In genomic region chr2:105747997-105748396, GRCh38 we compare ENCODE assay signal across 13 cellular contexts. TPM values are rescaled to one million over a fixed set of nuclear protein-coding genes. Genes with fewer than 3 reads are reported as not detected.
DNase-seq lines count a peak whose midpoint lies in the region; ATAC-seq, FAIRE-seq and TF ChIP-seq lines count a peak whose summit lies in the region.
"Had no signal": no experiment of that assay in that cellular context is flagged by ENCODE, and none has a peak within 500 bp of the region (broad histone marks: within the 10 kb centered on the region; RNA-seq: fewer than 3 reads in every experiment).

No MANE protein-coding gene starts in this region.

- no peak for FAIRE-seq in RCC 7860 (lab: Jason Lieb, UNC)

- no peak overlapping the region for H3K4me3 ChIP-seq in neutrophil (ENCODE audit: low read depth in 1 of 2, low read length in 1 of 2)

- peaks cover 64 to 68% of the 10 kb centered on the region in 2 donors for H3K4me1 Mint-ChIP-seq in effector memory CD8-positive, alpha-beta T cell (ENCODE audit: low read depth in 2 of 2)

- peaks cover 40 to 46% of the 10 kb centered on the region in 2 experiments for H3K4me1 ChIP-seq in neutrophil (ENCODE audit: control insufficient read depth in 1 of 2, insufficient read depth in 1 of 2, low read depth in 1 of 2, low read length in 1 of 2)

- TF ChIP-seq CTCF in neutrophil (IDR thresholded peaks at IDR 0.05), result no peak

- DNase-seq in Caki2 (ENCODE audit: low read depth) (peak; percentile 16), RCC 7860 (ENCODE audit: low spot score) (peak; percentile 43), middle frontal gyrus (ENCODE audit: extremely low spot score, low spot score) (no peak), SIG-M5 treated with dmso at 0.1 percent for 504 hours (lab: John Stamatoyannopoulos, UW; ENCODE audit: unreplicated experiment) (no peak), NCI-H82 treated with DMSO at 0.1 percent for 48 hours (lab: John Stamatoyannopoulos, UW; ENCODE audit: unreplicated experiment) (no peak)
- no peak for DNase-seq in effector memory CD8-positive, alpha-beta T cell
- DNase-seq: DMS53, NCI-H1694, nucleus accumbens had no signal

- H3K9me3 ChIP-seq in neutrophil, result no peaks in the 10 kb centered on the region

- no peaks in the 10 kb centered on the region for H3K27me3 ChIP-seq in neutrophil

- H3K36me3 ChIP-seq in neutrophil, result peaks cover 3% of the 10 kb centered on the region

- H3K27ac ChIP-seq in neutrophil, result peak overlapping the region; percentile 85
- H3K27ac ChIP-seq: HL-60 had no signal

- peaks cover 45% of the 10 kb centered on the region for H3K36me3 Mint-ChIP-seq in effector memory CD8-positive, alpha-beta T cell (ENCODE audit: insufficient read depth)

- peak overlapping the region; percentile 98 to 99 for H3K27ac Mint-ChIP-seq in effector memory CD8-positive, alpha-beta T cell

- ATAC-seq in effector memory CD8-positive, alpha-beta T cell (replicated peaks), result peak; percentile 18
- ATAC-seq in HG03159 (IDR thresholded peaks at IDR 0.05; ENCODE audit: unreplicated experiment), result no peak
- ATAC-seq: HCT116 had no signal

- H3K9me3 Mint-ChIP-seq in effector memory CD8-positive, alpha-beta T cell, result no peaks in the 10 kb centered on the region

- no peaks in the 10 kb centered on the region for H3K27me3 Mint-ChIP-seq in effector memory CD8-positive, alpha-beta T cell

- in situ Hi-C loops in Caki2 (cut with HindIII; ENCODE audit: low pct_unique_long_range_greater_than_20kb, low sequenced_read_pairs), result no loop called here

- H3K4me3 Mint-ChIP-seq in effector memory CD8-positive, alpha-beta T cell, result peak overlapping the region; percentile 96 to 98

RNA-seq across cellular contexts. Expression of gene NCK2, which starts 3.3 kb away (rescaled TPM):
- 24.1 and 30.3 TPM in 2 replicates for total RNA-seq in Caki2 (2014; rRNA removed; shearing (Covaris generic); ENCODE audit: low replicate concordance)

Comparison
In these comparisons a context has a peak if more than half of its experiments do, and no peak if none do; other contexts are left out.
1. DNase-seq: peak in Caki2 (single experiment) and RCC 7860 (single experiment); none in effector memory CD8-positive, alpha-beta T cell (0 of 3), middle frontal gyrus (single experiment), SIG-M5 treated with dmso at 0.1 percent for 504 hours (single experiment) and NCI-H82 treated with DMSO at 0.1 percent for 48 hours (single experiment).